In the genomic region with DNA sequence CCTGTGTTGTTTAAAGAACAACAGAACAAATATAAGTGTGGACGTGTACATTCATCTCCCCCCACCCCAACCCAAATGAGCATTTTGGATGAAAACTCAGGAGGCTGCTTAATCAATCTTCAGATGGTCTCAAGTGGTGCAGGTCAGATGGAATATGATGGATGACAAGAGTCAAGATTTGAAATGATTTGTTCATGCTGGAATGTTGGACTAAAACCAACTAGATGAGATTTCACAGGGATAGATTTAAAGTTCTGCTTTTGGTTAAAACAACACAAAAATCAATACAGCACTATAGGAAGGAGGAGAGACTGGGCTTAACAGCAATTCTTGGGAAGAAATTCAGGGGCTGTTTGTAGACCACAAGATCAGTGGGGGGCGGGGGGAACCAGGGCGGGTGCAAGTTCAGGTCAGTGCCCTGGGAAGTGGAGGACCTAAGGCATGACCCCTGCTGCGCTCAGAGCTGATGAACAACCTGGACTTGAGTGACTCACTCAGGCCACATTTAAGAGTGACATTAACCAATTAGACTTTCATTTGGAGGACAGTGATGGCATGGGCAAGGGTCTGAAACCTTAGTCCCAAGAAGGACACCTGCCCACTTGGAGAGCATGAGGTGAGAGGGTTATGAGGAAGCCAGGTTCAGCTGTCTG, we compare ENCODE assay signal across 33 cellular contexts. TPM values are rescaled to one million over a fixed set of nuclear protein-coding genes. Genes with fewer than 3 reads are reported as not detected.
"Had no signal": no experiment of that assay in that cellular context is flagged by ENCODE, and none has a peak within 500 bp of the region (broad histone marks: within the 10 kb centered on the region; RNA-seq: fewer than 3 reads in every experiment).

No MANE protein-coding gene starts in this region.

- H3K27me3 ChIP-seq: brain microvascular endothelial cell had no signal

- H3K4me2 ChIP-seq: KMS-11 had no signal

- H3K4me1 Mint-ChIP-seq: activated B cell treated with CpG ODN at 0.5 μM for 24 hours; activated naive CD8-positive, alpha-beta T cell treated with anti-CD3 and anti-CD28 coated beads for 36 hours had no signal

- H3K27me3 Mint-ChIP-seq: activated B cell treated with CpG ODN at 0.5 μM for 24 hours; activated CD4-positive, alpha-beta memory T cell treated with anti-CD3 and anti-CD28 coated beads for 36 hours; activated naive CD8-positive, alpha-beta T cell treated with anti-CD3 and anti-CD28 coated beads for 36 hours had no signal

- H3K4me3 Mint-ChIP-seq: activated B cell treated with CpG ODN at 0.5 μM for 24 hours; activated CD4-positive, alpha-beta memory T cell treated with anti-CD3 and anti-CD28 coated beads for 36 hours; activated naive CD8-positive, alpha-beta T cell treated with anti-CD3 and anti-CD28 coated beads for 36 hours; T-helper 1 cell treated with Interleukin-12 subunit alpha and Interleukin-12 subunit beta and Interleukin-4 antibody, amounts not matched to agents 30 μg/mL and 1 μg/mL, for 36 hours had no signal

- H3K36me3 ChIP-seq: brain microvascular endothelial cell had no signal

- H3K27ac ChIP-seq: brain microvascular endothelial cell, KMS-11, VCaP had no signal

- DNase-seq: activated B cell treated with CpG ODN at 0.5 μM for 24 hours; activated CD4-positive, alpha-beta memory T cell treated with anti-CD3 and anti-CD28 coated beads for 36 hours; activated CD4-positive, alpha-beta T cell treated with anti-CD3 and anti-CD28 coated beads for 4 hours; activated CD4-positive, alpha-beta T cell treated with anti-CD3 and anti-CD28 coated beads, Interleukin-2, amount 50 U/mL, for 1 hour; activated CD4-positive, CD25-positive, alpha-beta regulatory T cell treated with anti-CD3 and anti-CD28 coated beads, Interleukin-2, amount 50 U/mL, for 72 hours; activated CD8-positive, alpha-beta memory T cell treated with anti-CD3 and anti-CD28 coated beads, Interleukin-2, amount 50 U/mL, for 48 hours; activated effector memory CD4-positive, alpha-beta T cell treated with Interleukin-2 at 50 U/mL for 16 hours; activated naive CD4-positive, alpha-beta T cell treated with anti-CD3 and anti-CD28 coated beads, Interleukin-2, amount 50 U/mL, for 16 hours; activated naive CD8-positive, alpha-beta T cell treated with anti-CD3 and anti-CD28 coated beads for 36 hours; activated T-cell treated with anti-CD3 and anti-CD28 coated beads, Interleukin-2, amount 50 U/mL, for 48 hours; amniotic stem cell; aorta; brain microvascular endothelial cell; central memory CD4-positive, alpha-beta T cell; MM.1S; NCI-H1092 treated with DMSO at 0.1 percent for 48 hours; NCI-H1417; NCI-H146; NCI-H187; NCI-H2029 treated with DMSO at 0.1 percent for 48 hours; NCI-H2107; NCI-H2171; NCI-H510A; NCI-H526; NCI-H748 treated with DMSO at 0.1 percent for 48 hours; NK-92 treated with Interleukin-12 subunit alpha and Interleukin-12 subunit beta, amount 100 ng/mL, for 24 hours; PC-3; Right ventricle myocardium superior; T-helper 9 cell had no signal

- H3K27ac Mint-ChIP-seq: activated B cell treated with CpG ODN at 0.5 μM for 24 hours; activated CD4-positive, alpha-beta memory T cell treated with anti-CD3 and anti-CD28 coated beads for 36 hours; activated naive CD8-positive, alpha-beta T cell treated with anti-CD3 and anti-CD28 coated beads for 36 hours; T-helper 1 cell treated with Interleukin-12 subunit alpha and Interleukin-12 subunit beta and Interleukin-4 antibody, amounts not matched to agents 30 μg/mL and 1 μg/mL, for 36 hours had no signal

- ATAC-seq: PC-3 had no signal

- H3K9me3 Mint-ChIP-seq: activated B cell treated with CpG ODN at 0.5 μM for 24 hours; activated CD4-positive, alpha-beta memory T cell treated with anti-CD3 and anti-CD28 coated beads for 36 hours; activated naive CD8-positive, alpha-beta T cell treated with anti-CD3 and anti-CD28 coated beads for 36 hours; T-helper 1 cell treated with Interleukin-12 subunit alpha and Interleukin-12 subunit beta and Interleukin-4 antibody, amounts not matched to agents 30 μg/mL and 1 μg/mL, for 36 hours had no signal

RNA-seq across cellular contexts. Expression of a gene that starts 45.6 kb away (rescaled TPM):
- total RNA-seq: activated B cell treated with CpG ODN at 0.5 μM for 24 hours; activated naive CD8-positive, alpha-beta T cell treated with anti-CD3 and anti-CD28 coated beads for 36 hours; aorta; LHCN-M2; PC-3; Right ventricle myocardium superior had no signal
- polyA plus RNA-seq: aorta had no signal
